1 cellular context compared by ENCODE assay signal in the genomic region with DNA sequence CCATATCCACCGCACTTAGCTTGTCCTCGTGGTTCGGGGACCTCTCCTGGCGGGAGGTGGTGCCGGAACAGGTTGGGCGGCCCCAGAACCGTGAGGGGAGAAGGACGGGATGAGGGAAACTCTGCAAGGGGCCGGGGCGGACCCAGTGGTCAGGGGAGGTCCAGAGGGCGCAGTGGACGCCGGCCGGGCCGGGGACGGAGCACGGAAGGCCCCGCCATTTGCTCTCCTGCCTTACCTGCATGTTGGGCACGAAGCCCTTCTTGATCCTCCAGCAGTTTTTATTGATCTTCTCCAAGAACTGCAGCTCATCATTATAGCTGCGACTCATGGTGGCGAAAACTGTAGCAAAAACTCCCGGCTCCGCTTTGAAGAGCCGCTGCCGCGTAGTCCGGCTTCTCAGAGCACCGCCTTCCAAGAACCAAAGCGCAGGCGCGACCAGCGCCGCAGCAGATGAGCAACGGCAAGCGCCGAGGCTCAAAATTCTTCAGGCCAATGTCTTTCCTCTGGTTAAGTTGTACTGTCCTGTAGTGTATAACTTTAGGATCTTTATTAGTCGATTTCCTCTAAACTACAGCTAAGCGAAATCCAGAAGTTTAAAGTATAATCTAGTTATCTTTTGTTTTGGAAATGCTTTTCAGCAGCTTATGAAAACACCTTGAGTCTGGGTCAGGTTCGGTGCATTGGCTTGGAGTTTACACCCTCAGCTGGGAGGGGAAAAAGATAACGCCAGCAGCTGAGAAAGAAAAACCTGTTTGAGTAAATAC.
A peak's percentile ranks its signal among the peaks of the same experiment; 100 is the strongest.
TF ChIP-seq lines count a peak whose summit lies in the region.

A gene (minus strand): TSS at position 419 of the 764 bp plus-strand sequence. CDS start 91 bp downstream, at position 328.

TF ChIP-seq in HepG2, 621 proteins besides CTCF, POLR2A, EP300 and RAD21 (continued from another document and continues in another):
- TF ChIP-seq, protein P1, sequence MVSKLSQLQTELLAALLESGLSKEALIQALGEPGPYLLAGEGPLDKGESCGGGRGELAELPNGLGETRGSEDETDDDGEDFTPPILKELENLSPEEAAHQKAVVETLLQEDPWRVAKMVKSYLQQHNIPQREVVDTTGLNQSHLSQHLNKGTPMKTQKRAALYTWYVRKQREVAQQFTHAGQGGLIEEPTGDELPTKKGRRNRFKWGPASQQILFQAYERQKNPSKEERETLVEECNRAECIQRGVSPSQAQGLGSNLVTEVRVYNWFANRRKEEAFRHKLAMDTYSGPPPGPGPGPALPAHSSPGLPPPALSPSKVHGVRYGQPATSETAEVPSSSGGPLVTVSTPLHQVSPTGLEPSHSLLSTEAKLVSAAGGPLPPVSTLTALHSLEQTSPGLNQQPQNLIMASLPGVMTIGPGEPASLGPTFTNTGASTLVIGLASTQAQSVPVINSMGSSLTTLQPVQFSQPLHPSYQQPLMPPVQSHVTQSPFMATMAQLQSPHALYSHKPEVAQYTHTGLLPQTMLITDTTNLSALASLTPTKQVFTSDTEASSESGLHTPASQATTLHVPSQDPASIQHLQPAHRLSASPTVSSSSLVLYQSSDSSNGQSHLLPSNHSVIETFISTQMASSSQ (IDR thresholded peaks at IDR 0.05; ENCODE audit: low read depth): no peak
- TF ChIP-seq, protein P1 (CRISPR knock-in tag; IDR thresholded peaks at IDR 0.05; ENCODE audit: borderline replicate concordance): no peak; the same call in 1 of the 2 replicates
- TF ChIP-seq SUZ12 (IDR thresholded peaks at IDR 0.05; ENCODE audit: low read depth, low read length) (no peak), IRF2 (CRISPR knock-in tag; IDR thresholded peaks at IDR 0.05) (no peak), SRSF9 (IDR thresholded peaks at IDR 0.05; ENCODE audit: borderline replicate concordance, insufficient read depth, low read depth, low read length, poor library complexity, severe bottlenecking) (no peak), KDM2A (CRISPR knock-in tag; IDR thresholded peaks at IDR 0.05; ENCODE audit: borderline replicate concordance, low read depth) (peak; percentile 68; the same call in 1 of the 2 replicates), ZSCAN29 (CRISPR knock-in tag; conservative IDR thresholded peaks at IDR 0.05) (peak; percentile 63; the same call in 1 of the 2 replicates), SAFB2 (CRISPR knock-in tag; IDR thresholded peaks at IDR 0.05; ENCODE audit: borderline replicate concordance, low read depth) (no peak), ZNF891 (CRISPR knock-in tag; IDR thresholded peaks at IDR 0.05) (no peak), KMT2A (CRISPR knock-in tag; IDR thresholded peaks at IDR 0.05) (0 out of 2 replicates have a peak, but pooled peaks have one; percentile 63), ZNF792 (CRISPR knock-in tag; IDR thresholded peaks at IDR 0.05) (no peak), THYN1 (CRISPR knock-in tag; IDR thresholded peaks at IDR 0.05; ENCODE audit: borderline replicate concordance, low read depth) (no peak), ZBTB7A (CRISPR knock-in tag; IDR thresholded peaks at IDR 0.05) (no peak), ZNF24 (IDR thresholded peaks at IDR 0.05) (no peak), ZBTB38 (CRISPR knock-in tag; IDR thresholded peaks at IDR 0.05) (peak; percentile 19; the same call in 1 of the 2 replicates), SMARCE1 (IDR thresholded peaks at IDR 0.05; ENCODE audit: borderline replicate concordance) (no peak), ESRRA (CRISPR knock-in tag; IDR thresholded peaks at IDR 0.05; ENCODE audit: low read depth) (no peak), ZSCAN22 (CRISPR knock-in tag; IDR thresholded peaks at IDR 0.05) (no peak), TAF1 (CRISPR knock-in tag; IDR thresholded peaks at IDR 0.05) (peak; percentile 70; the same call in 1 of the 2 replicates), RFX1 (IDR thresholded peaks at IDR 0.05) (no peak), ZZZ3 (CRISPR knock-in tag; IDR thresholded peaks at IDR 0.05; ENCODE audit: borderline replicate concordance) (peak; percentile 79; the same call in 1 of the 2 replicates), ZNF557 (CRISPR knock-in tag; IDR thresholded peaks at IDR 0.05) (no peak), PPARG (CRISPR knock-in tag; conservative IDR thresholded peaks at IDR 0.05) (no peak), ZNF17 (CRISPR knock-in tag; IDR thresholded peaks at IDR 0.05) (no peak), ZNF350 (CRISPR knock-in tag; IDR thresholded peaks at IDR 0.05; ENCODE audit: borderline replicate concordance, low read depth) (peak; percentile 35; the same call in 1 of the 2 replicates), NR2C2 (CRISPR knock-in tag; IDR thresholded peaks at IDR 0.05; ENCODE audit: borderline replicate concordance) (peak; percentile 37; the same call in 1 of the 2 replicates), ASH2L (IDR thresholded peaks at IDR 0.05; ENCODE audit: insufficient read length, low read depth, low read length) (peak; percentile 92), ZNF224 (CRISPR knock-in tag; IDR thresholded peaks at IDR 0.05) (no peak), ZC3H4 (CRISPR knock-in tag; IDR thresholded peaks at IDR 0.05; ENCODE audit: borderline replicate concordance) (no peak), GATA4 (IDR thresholded peaks at IDR 0.05; ENCODE audit: borderline replicate concordance, low read depth) (no peak), XBP1 (CRISPR knock-in tag; IDR thresholded peaks at IDR 0.05) (no peak), CAMTA2 (CRISPR knock-in tag; IDR thresholded peaks at IDR 0.05; ENCODE audit: borderline replicate concordance) (no peak), ZNF431 (CRISPR knock-in tag; IDR thresholded peaks at IDR 0.05; ENCODE audit: borderline replicate concordance, low read depth) (no peak), ZBTB20 (CRISPR knock-in tag; IDR thresholded peaks at IDR 0.05; ENCODE audit: borderline replicate concordance, low read depth) (0 out of 2 replicates have a peak, but pooled peaks have one; percentile 24), ZNF317 (CRISPR knock-in tag; IDR thresholded peaks at IDR 0.05) (peak; percentile 60; the same call in 1 of the 2 replicates), HDAC1 (CRISPR knock-in tag; IDR thresholded peaks at IDR 0.05) (no peak; the same call in 1 of the 2 replicates), CENPT (CRISPR knock-in tag; IDR thresholded peaks at IDR 0.05; ENCODE audit: low read depth) (no peak), NFKB2 (CRISPR knock-in tag; IDR thresholded peaks at IDR 0.05; ENCODE audit: borderline replicate concordance) (peak; percentile 74; the same call in 1 of the 2 replicates), ZNF274 (CRISPR knock-in tag; IDR thresholded peaks at IDR 0.05) (no peak), ZBTB7B (CRISPR knock-in tag; IDR thresholded peaks at IDR 0.05) (no peak), MAF1 (CRISPR knock-in tag; IDR thresholded peaks at IDR 0.05; ENCODE audit: borderline replicate concordance) (0 out of 2 replicates have a peak, but pooled peaks have one; percentile 78), HOXA3 (CRISPR knock-in tag; IDR thresholded peaks at IDR 0.05) (peak; percentile 51; the same call in 1 of the 2 replicates), ZNF484 (CRISPR knock-in tag; IDR thresholded peaks at IDR 0.05; ENCODE audit: borderline replicate concordance, low read depth) (no peak), ZNF260 (CRISPR knock-in tag; IDR thresholded peaks at IDR 0.05; ENCODE audit: borderline replicate concordance, low read depth) (no peak), SMARCC2 (IDR thresholded peaks at IDR 0.05) (no peak)
- TF ChIP-seq, protein P2, sequence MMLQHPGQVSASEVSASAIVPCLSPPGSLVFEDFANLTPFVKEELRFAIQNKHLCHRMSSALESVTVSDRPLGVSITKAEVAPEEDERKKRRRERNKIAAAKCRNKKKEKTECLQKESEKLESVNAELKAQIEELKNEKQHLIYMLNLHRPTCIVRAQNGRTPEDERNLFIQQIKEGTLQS (CRISPR knock-in tag; IDR thresholded peaks at IDR 0.05): no peak
- TF ChIP-seq, protein P3, sequence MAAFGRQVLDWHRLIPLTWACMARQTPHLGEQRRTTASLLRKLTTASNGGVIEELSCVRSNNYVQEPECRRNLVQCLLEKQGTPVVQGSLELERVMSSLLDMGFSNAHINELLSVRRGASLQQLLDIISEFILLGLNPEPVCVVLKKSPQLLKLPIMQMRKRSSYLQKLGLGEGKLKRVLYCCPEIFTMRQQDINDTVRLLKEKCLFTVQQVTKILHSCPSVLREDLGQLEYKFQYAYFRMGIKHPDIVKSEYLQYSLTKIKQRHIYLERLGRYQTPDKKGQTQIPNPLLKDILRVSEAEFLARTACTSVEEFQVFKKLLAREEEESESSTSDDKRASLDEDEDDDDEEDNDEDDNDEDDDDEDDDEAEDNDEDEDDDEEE (CRISPR knock-in tag; IDR thresholded peaks at IDR 0.05): no peak
- TF ChIP-seq, protein P4, sequence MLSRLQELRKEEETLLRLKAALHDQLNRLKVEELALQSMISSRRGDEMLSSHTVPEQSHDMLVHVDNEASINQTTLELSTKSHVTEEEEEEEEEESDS (CRISPR knock-in tag; IDR thresholded peaks at IDR 0.05; ENCODE audit: borderline replicate concordance): no peak
- TF ChIP-seq, protein P5, sequence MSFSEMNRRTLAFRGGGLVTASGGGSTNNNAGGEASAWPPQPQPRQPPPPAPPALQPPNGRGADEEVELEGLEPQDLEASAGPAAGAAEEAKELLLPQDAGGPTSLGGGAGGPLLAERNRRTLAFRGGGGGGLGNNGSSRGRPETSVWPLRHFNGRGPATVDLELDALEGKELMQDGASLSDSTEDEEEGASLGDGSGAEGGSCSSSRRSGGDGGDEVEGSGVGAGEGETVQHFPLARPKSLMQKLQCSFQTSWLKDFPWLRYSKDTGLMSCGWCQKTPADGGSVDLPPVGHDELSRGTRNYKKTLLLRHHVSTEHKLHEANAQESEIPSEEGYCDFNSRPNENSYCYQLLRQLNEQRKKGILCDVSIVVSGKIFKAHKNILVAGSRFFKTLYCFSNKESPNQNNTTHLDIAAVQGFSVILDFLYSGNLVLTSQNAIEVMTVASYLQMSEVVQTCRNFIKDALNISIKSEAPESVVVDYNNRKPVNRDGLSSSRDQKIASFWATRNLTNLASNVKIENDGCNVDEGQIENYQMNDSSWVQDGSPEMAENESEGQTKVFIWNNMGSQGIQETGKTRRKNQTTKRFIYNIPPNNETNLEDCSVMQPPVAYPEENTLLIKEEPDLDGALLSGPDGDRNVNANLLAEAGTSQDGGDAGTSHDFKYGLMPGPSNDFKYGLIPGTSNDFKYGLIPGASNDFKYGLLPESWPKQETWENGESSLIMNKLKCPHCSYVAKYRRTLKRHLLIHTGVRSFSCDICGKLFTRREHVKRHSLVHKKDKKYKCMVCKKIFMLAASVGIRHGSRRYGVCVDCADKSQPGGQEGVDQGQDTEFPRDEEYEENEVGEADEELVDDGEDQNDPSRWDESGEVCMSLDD (CRISPR knock-in tag; IDR thresholded peaks at IDR 0.05; ENCODE audit: borderline replicate concordance): no peak
- TF ChIP-seq, protein P6, sequence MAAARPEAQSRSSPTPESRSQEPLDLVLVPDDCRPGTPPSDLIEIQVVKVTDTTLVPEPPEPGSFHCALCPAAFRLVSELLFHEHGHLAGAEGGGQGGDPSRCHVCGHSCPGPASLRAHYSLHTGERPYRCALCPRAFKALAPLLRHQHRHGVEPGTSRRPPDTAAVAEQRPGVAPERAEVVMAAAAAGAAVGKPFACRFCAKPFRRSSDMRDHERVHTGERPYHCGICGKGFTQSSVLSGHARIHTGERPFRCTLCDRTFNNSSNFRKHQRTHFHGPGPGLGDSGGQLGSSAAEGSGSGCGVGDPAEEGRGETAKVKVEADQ (CRISPR knock-in tag; IDR thresholded peaks at IDR 0.05; ENCODE audit: borderline replicate concordance): no peak; the same call in 1 of the 2 replicates
- TF ChIP-seq, protein P7, sequence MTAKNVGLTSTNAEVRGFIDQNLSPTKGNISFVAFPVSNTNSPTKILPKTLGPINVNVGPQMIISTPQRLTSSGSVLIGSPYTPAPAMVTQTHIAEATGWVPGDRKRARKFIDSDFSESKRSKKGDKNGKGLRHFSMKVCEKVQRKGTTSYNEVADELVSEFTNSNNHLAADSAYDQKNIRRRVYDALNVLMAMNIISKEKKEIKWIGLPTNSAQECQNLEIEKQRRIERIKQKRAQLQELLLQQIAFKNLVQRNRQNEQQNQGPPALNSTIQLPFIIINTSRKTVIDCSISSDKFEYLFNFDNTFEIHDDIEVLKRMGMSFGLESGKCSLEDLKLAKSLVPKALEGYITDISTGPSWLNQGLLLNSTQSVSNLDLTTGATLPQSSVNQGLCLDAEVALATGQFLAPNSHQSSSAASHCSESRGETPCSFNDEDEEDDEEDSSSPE (CRISPR knock-in tag; IDR thresholded peaks at IDR 0.05): no peak
- TF ChIP-seq, protein P8, sequence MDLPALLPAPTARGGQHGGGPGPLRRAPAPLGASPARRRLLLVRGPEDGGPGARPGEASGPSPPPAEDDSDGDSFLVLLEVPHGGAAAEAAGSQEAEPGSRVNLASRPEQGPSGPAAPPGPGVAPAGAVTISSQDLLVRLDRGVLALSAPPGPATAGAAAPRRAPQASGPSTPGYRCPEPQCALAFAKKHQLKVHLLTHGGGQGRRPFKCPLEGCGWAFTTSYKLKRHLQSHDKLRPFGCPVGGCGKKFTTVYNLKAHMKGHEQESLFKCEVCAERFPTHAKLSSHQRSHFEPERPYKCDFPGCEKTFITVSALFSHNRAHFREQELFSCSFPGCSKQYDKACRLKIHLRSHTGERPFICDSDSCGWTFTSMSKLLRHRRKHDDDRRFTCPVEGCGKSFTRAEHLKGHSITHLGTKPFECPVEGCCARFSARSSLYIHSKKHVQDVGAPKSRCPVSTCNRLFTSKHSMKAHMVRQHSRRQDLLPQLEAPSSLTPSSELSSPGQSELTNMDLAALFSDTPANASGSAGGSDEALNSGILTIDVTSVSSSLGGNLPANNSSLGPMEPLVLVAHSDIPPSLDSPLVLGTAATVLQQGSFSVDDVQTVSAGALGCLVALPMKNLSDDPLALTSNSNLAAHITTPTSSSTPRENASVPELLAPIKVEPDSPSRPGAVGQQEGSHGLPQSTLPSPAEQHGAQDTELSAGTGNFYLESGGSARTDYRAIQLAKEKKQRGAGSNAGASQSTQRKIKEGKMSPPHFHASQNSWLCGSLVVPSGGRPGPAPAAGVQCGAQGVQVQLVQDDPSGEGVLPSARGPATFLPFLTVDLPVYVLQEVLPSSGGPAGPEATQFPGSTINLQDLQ (CRISPR knock-in tag; IDR thresholded peaks at IDR 0.05): no peak
- TF ChIP-seq, protein P9, sequence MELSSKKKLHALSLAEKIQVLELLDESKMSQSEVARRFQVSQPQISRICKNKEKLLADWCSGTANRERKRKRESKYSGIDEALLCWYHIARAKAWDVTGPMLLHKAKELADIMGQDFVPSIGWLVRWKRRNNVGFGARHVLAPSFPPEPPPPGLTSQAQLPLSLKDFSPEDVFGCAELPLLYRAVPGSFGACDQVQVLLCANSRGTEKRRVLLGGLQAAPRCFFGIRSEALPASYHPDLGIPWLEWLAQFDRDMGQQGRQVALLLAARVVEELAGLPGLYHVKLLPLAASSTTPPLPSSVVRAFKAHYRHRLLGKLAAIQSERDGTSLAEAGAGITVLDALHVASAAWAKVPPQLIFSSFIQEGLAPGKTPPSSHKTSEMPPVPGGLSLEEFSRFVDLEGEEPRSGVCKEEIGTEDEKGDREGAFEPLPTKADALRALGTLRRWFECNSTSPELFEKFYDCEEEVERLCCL (CRISPR knock-in tag; IDR thresholded peaks at IDR 0.05; ENCODE audit: borderline replicate concordance): no peak
